In the genomic region with DNA sequence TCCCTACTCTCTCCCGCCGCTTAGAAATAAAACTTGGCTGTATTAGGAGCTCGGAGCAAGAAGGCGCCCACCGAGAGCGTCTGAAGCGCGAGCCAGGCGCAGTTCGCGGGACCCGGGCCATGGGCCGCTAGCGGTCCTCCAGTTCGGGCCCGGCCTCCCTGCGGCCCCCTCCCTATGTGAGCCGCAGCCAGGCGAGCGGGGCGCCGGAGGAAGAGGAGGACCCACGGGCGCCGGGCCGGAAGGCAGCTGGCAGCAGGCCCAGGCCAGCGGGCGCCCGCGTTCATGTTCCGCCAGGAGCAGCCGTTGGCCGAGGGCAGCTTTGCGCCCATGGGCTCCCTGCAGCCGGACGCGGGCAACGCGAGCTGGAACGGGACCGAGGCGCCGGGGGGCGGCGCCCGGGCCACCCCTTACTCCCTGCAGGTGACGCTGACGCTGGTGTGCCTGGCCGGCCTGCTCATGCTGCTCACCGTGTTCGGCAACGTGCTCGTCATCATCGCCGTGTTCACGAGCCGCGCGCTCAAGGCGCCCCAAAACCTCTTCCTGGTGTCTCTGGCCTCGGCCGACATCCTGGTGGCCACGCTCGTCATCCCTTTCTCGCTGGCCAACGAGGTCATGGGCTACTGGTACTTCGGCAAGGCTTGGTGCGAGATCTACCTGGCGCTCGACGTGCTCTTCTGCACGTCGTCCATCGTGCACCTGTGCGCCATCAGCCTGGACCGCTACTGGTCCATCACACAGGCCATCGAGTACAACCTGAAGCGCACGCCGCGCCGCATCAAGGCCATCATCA, we compare ENCODE assay signal across 8 cellular contexts. TPM values are rescaled to one million over a fixed set of nuclear protein-coding genes. Genes with fewer than 3 reads are reported as not detected.
DNase-seq lines count a peak whose midpoint lies in the region; ATAC-seq lines count a peak whose summit lies in the region.

No MANE protein-coding gene starts in this region.

- no peak overlapping the region for H3K27ac Mint-ChIP-seq in naive B cell

- ATAC-seq in naive B cell (ENCODE audit: low read depth in 2 of 2) (no peak), HG03095 (IDR thresholded peaks at IDR 0.05; ENCODE audit: unreplicated experiment) (no peak), HG03108 (IDR thresholded peaks at IDR 0.05; ENCODE audit: unreplicated experiment) (no peak), HG03045 (IDR thresholded peaks at IDR 0.05; ENCODE audit: unreplicated experiment) (no peak)

- H3K27me3 ChIP-seq in ectodermal cell (ENCODE audit: control insufficient read depth, insufficient read depth, low read length, poor library complexity, severe bottlenecking) = peaks cover 61% of the 10 kb centered on the region

- no peak overlapping the region for H3K27ac ChIP-seq in ectodermal cell (ENCODE audit: insufficient read depth, low read depth, low read length, poor library complexity, severe bottlenecking)

- peaks cover 0 to 12% (median 5%) of the 10 kb centered on the region in 7 donors for H3K9me3 Mint-ChIP-seq in naive B cell

- H3K4me3 ChIP-seq in ectodermal cell (ENCODE audit: insufficient read depth, low read depth, low read length) = peak overlapping the region; percentile 48

- peaks cover 4 to 22% (median 20%) of the 10 kb centered on the region in 3 donors for H3K4me1 Mint-ChIP-seq in naive B cell

- H3K4me1 ChIP-seq in ectodermal cell (ENCODE audit: control insufficient read depth, insufficient read depth, low read length) = peaks cover 10% of the 10 kb centered on the region

- peaks cover 65 to 89% (median 65%) of the 10 kb centered on the region in 3 donors for H3K27me3 Mint-ChIP-seq in naive B cell

- peak; percentile 71 for DNase-seq in DMS53 (lab: John Stamatoyannopoulos, UW)
- DNase-seq in NCI-H510A treated with DMSO at 0.1 percent for 48 hours (lab: John Stamatoyannopoulos, UW) = peak; percentile 30
- DNase-seq in naive B cell = peak; percentile 10
- DNase-seq in GM19238 (ENCODE audit: insufficient read length, low spot score) = no peak

- H3K36me3 ChIP-seq in ectodermal cell (ENCODE audit: control insufficient read depth, insufficient read depth, low read length) = no peaks in the 10 kb centered on the region

- H3K9me3 ChIP-seq in ectodermal cell (ENCODE audit: control insufficient read depth, low read length) = no peaks in the 10 kb centered on the region

- H3K36me3 Mint-ChIP-seq in naive B cell = peaks cover 0 to 13% of the 10 kb centered on the region in 2 donors

- H3K4me3 Mint-ChIP-seq in naive B cell = peak overlapping the region; percentile 70 to 87 (median 80)

- 31 to 33% methylated on average over 82 of the region's 82 CpGs for WGBS in ectodermal cell, 2 experiments

RNA-seq across cellular contexts. Expression of a gene that starts 1.1 kb away (rescaled TPM):
- polyA plus RNA-seq in ectodermal cell (2013, experiment 1 of 4) = 7.4 TPM
- 5.5 TPM for polyA plus RNA-seq in ectodermal cell (2013, experiment 2 of 4)
- 2.7 TPM for polyA plus RNA-seq in ectodermal cell (2013, experiment 3 of 4)
- 3.3 TPM for polyA plus RNA-seq in ectodermal cell (2013, experiment 4 of 4)
- not detected for polyA plus RNA-seq in naive B cell (ENCODE audit: low read depth in 6 of 6)
